ENCODE assay signal across 17 cellular contexts in genomic region chr5:142826093-142826492, GRCh38. TPM values are rescaled to one million over a fixed set of nuclear protein-coding genes. Genes with fewer than 3 reads are reported as not detected.
DNase-seq lines count a peak whose midpoint lies in the region; ATAC-seq, FAIRE-seq and TF ChIP-seq lines count a peak whose summit lies in the region.
"Had no signal": no experiment of that assay in that cellular context is flagged by ENCODE, and none has a peak within 500 bp of the region (broad histone marks: within the 10 kb centered on the region; RNA-seq: fewer than 3 reads in every experiment).

No MANE protein-coding gene starts in this region.

- H3K27me3 ChIP-seq in small intestine (ENCODE audit: control insufficient read depth in 2 of 2, insufficient read depth in 2 of 2, low read length in 2 of 2), result no peaks in the 10 kb centered on the region

- no peaks in the 10 kb centered on the region for H3K36me3 Mint-ChIP-seq in activated CD4-positive, alpha-beta T cell treated with anti-CD3 and anti-CD28 coated beads, Interleukin-2, amount 10 ng/mL, durations not matched to agents 24 days and 14 days (ENCODE audit: low read depth)
- peaks cover 14% of the 10 kb centered on the region for H3K36me3 Mint-ChIP-seq in stimulated activated effector memory CD8-positive, alpha-beta T cell treated with anti-CD3 and anti-CD28 coated beads, Interleukin-12 subunit alpha, Interleukin-12 subunit beta, amount 100 ng/mL, for 72 hours
- H3K36me3 Mint-ChIP-seq: brain had no signal

- 74 to 82% (median 81%) methylated on average over 5 of the region's 5 CpGs for WGBS in small intestine, 3 donors

- no peak for DNase-seq in activated CD4-positive, alpha-beta T cell treated with anti-CD3 and anti-CD28 coated beads, Interleukin-2, amount 10 ng/mL, durations not matched to agents 24 days and 14 days
- DNase-seq in activated CD4-positive, alpha-beta T cell treated with anti-CD3 and anti-CD28 coated beads for 48 hours, result no peak
- DNase-seq in RWPE1 (ENCODE audit: low spot score) (no peak), epithelial cell of proximal tubule (ENCODE audit: low read depth) (no peak), small intestine (no peak), GDM1 (lab: John Stamatoyannopoulos, UW) (no peak)
- no peak for DNase-seq in stimulated activated effector memory CD8-positive, alpha-beta T cell treated with anti-CD3 and anti-CD28 coated beads, Interleukin-12 subunit alpha, Interleukin-12 subunit beta, amount 100 ng/mL, for 72 hours (ENCODE audit: low spot score in 2 of 2)
- DNase-seq: 8988T; activated naive CD4-positive, alpha-beta T cell; endodermal cell; NCI-H1417; stimulated activated CD4-positive, alpha-beta T cell treated with anti-CD3 and anti-CD28 coated beads, Interleukin-4, amount 100 ng/mL, for 4 hours had no signal

- no peak for FAIRE-seq in small intestine (lab: Jason Lieb, UNC)
- FAIRE-seq: G401.6 had no signal

- H3K4me3 ChIP-seq in epithelial cell of proximal tubule (ENCODE audit: low read depth, low read length), result peak overlapping the region; percentile 25
- no peak overlapping the region for H3K4me3 ChIP-seq in small intestine (ENCODE audit: low read depth in 1 of 2, low read length in 2 of 2)

- no peaks in the 10 kb centered on the region for H3K27me3 Mint-ChIP-seq in activated CD4-positive, alpha-beta T cell treated with anti-CD3 and anti-CD28 coated beads, Interleukin-2, amount 10 ng/mL, durations not matched to agents 24 days and 14 days

- H3K4me1 Mint-ChIP-seq in activated CD4-positive, alpha-beta T cell treated with anti-CD3 and anti-CD28 coated beads, Interleukin-2, amount 10 ng/mL, durations not matched to agents 24 days and 14 days, result peaks cover 65% of the 10 kb centered on the region
- peaks cover 88% of the 10 kb centered on the region for H3K4me1 Mint-ChIP-seq in stimulated activated effector memory CD8-positive, alpha-beta T cell treated with anti-CD3 and anti-CD28 coated beads, Interleukin-12 subunit alpha, Interleukin-12 subunit beta, amount 100 ng/mL, for 72 hours

- no peaks in the 10 kb centered on the region for H3K9me3 Mint-ChIP-seq in activated CD4-positive, alpha-beta T cell treated with anti-CD3 and anti-CD28 coated beads, Interleukin-2, amount 10 ng/mL, durations not matched to agents 24 days and 14 days
- no peaks in the 10 kb centered on the region for H3K9me3 Mint-ChIP-seq in stimulated activated effector memory CD8-positive, alpha-beta T cell treated with anti-CD3 and anti-CD28 coated beads, Interleukin-12 subunit alpha, Interleukin-12 subunit beta, amount 100 ng/mL, for 72 hours
- H3K9me3 Mint-ChIP-seq: endodermal cell, HFFc6 had no signal

- intact Hi-C loops in activated CD4-positive, alpha-beta T cell treated with anti-CD3 and anti-CD28 coated beads, Interleukin-2, amount 10 ng/mL, durations not matched to agents 24 days and 14 days (cut with micrococcal nuclease), result loop anchor here (1.0 to 10.0 kb wide), 7 partner anchors 25 to 1361 kb away; partner anchors contain the start of gene ARHGAP26

- peaks cover 20 to 31% of the 10 kb centered on the region in 2 donors for H3K4me1 ChIP-seq in small intestine (ENCODE audit: control insufficient read depth in 2 of 2, insufficient read depth in 1 of 2, low read depth in 1 of 2, low read length in 1 of 2)

- H3K27ac Mint-ChIP-seq in activated CD4-positive, alpha-beta T cell treated with anti-CD3 and anti-CD28 coated beads, Interleukin-2, amount 10 ng/mL, durations not matched to agents 24 days and 14 days, result peak overlapping the region; percentile 18
- H3K27ac Mint-ChIP-seq in stimulated activated effector memory CD8-positive, alpha-beta T cell treated with anti-CD3 and anti-CD28 coated beads, Interleukin-12 subunit alpha, Interleukin-12 subunit beta, amount 100 ng/mL, for 72 hours, result peak overlapping the region; percentile 74
- H3K27ac Mint-ChIP-seq: brain, endodermal cell had no signal

- POLR2A ChIA-PET in RWPE1 (lab: Yijun Ruan, JAX; ENCODE audit: low non-redundant PET), result no interaction called here

- H3K36me3 ChIP-seq in small intestine (ENCODE audit: control insufficient read depth in 2 of 2, insufficient read depth in 2 of 2, low read length in 2 of 2), result no peaks in the 10 kb centered on the region

- CTCF ChIA-PET in RWPE1 (lab: Yijun Ruan, JAX), result no interaction called here

- TF ChIP-seq CTCF in RWPE1 (conservative IDR thresholded peaks at IDR 0.05; ENCODE audit: low read depth) (no peak), epithelial cell of proximal tubule (conservative IDR thresholded peaks at IDR 0.05; ENCODE audit: low read depth, low read length) (no peak)

- no peak overlapping the region for H3K4me3 Mint-ChIP-seq in activated CD4-positive, alpha-beta T cell treated with anti-CD3 and anti-CD28 coated beads, Interleukin-2, amount 10 ng/mL, durations not matched to agents 24 days and 14 days
- no peak overlapping the region for H3K4me3 Mint-ChIP-seq in stimulated activated effector memory CD8-positive, alpha-beta T cell treated with anti-CD3 and anti-CD28 coated beads, Interleukin-12 subunit alpha, Interleukin-12 subunit beta, amount 100 ng/mL, for 72 hours
- H3K4me3 Mint-ChIP-seq: brain, endodermal cell had no signal

- no peaks in the 10 kb centered on the region for H3K9me3 ChIP-seq in small intestine (ENCODE audit: control insufficient read depth, low read depth)

- no peak for ATAC-seq in stimulated activated effector memory CD8-positive, alpha-beta T cell treated with anti-CD3 and anti-CD28 coated beads, Interleukin-12 subunit alpha, Interleukin-12 subunit beta, amount 100 ng/mL, for 72 hours
- no peak for ATAC-seq in esophagus mucosa

- peak overlapping the region; percentile 82 for H3K27ac ChIP-seq in RWPE1
- H3K27ac ChIP-seq in small intestine (ENCODE audit: low read depth in 1 of 2, low read length in 1 of 2), result no peak overlapping the region
- H3K27ac ChIP-seq: KMS-11 had no signal

RNA-seq across cellular contexts. Expression of gene ARHGAP26, which starts 55.9 kb away (rescaled TPM):
- total RNA-seq in activated CD4-positive, alpha-beta T cell treated with anti-CD3 and anti-CD28 coated beads, Interleukin-2, amount 10 ng/mL, durations not matched to agents 24 days and 14 days, result 12.7 and 15.3 TPM in 2 replicates
- total RNA-seq in epithelial cell of proximal tubule, result 6.4 and 7.0 TPM in 2 replicates
- 10 to 100 TPM in 2 of 3 donors, 1 to 10 TPM in 1; 7.6 to 12.3 (median 10.7) TPM for polyA plus RNA-seq in small intestine
- total RNA-seq in esophagus mucosa, result 7.1 TPM
